Comparison of ENCODE assay signal across 9 cellular contexts in the genomic region with DNA sequence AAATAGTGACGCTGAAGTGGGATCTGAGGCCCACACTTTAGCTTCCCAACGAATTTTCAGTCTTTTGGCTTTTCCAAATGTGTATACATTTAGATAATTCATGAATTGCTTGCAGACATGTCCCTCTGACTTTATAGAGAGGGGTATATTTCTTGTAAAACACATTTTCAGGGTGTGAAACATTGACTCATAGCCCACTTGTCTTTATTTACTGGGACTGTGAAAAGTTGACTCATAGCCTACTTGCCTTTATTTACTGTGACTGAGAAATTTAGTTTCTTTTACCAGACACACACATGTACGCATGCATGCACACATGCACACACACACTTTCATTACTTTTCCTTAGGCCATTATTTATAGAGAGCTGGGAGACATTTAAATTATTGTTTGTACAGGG.
DNase-seq lines count a peak whose midpoint lies in the region; ATAC-seq and TF ChIP-seq lines count a peak whose summit lies in the region.
"Had no signal": no experiment of that assay in that cellular context is flagged by ENCODE, and none has a peak within 500 bp of the region (broad histone marks: within the 10 kb centered on the region; RNA-seq: fewer than 3 reads in every experiment).

No MANE protein-coding gene starts in this region.

- DNase-seq in fibroblast of villous mesenchyme (ENCODE audit: low read depth) (peak; percentile 37), putamen (ENCODE audit: low spot score) (no peak), NCI-H187 (lab: John Stamatoyannopoulos, UW) (no peak), T1000 (lab: John Stamatoyannopoulos, UW) (no peak)
- DNase-seq in stimulated activated CD4-positive, alpha-beta T cell treated with anti-CD3 and anti-CD28 coated beads, Interleukin-1b, Interleukin-23, amount 100 ng/mL, for 48 hours: no peak
- DNase-seq: DMS 273 treated with DMSO at 0.1 percent for 48 hours had no signal

- no peak for TF ChIP-seq CTCF in fibroblast of villous mesenchyme (IDR thresholded peaks at IDR 0.05; ENCODE audit: insufficient read depth, low read depth, low read length)

- ATAC-seq in GM18505 (IDR thresholded peaks at IDR 0.05; ENCODE audit: unreplicated experiment): peak; percentile 89
- ATAC-seq in GM21529 (IDR thresholded peaks at IDR 0.05; ENCODE audit: unreplicated experiment): peak; percentile 79
- peak; percentile 90 for ATAC-seq in HG03342 (IDR thresholded peaks at IDR 0.05; ENCODE audit: unreplicated experiment)

- no peak for TF ChIP-seq POLR2A in GM18505 (IDR thresholded peaks at IDR 0.05; ENCODE audit: borderline replicate concordance, extremely low read depth, insufficient read depth, insufficient read length)

- H3K4me3 ChIP-seq in fibroblast of villous mesenchyme (ENCODE audit: low read depth, low read length): no peak overlapping the region
